ENCODE assay signal across 1 cellular context in genomic region chr1:203985676-203986075, GRCh38.
TF ChIP-seq lines count a peak whose summit lies in the region.

No MANE protein-coding gene starts in this region.

TF ChIP-seq in H1, 55 proteins besides CTCF, POLR2A, EP300 and RAD21:
- TF ChIP-seq TAF1 (IDR thresholded peaks at IDR 0.05; ENCODE audit: low read depth, low read length) (no peak), BCL11A (IDR thresholded peaks at IDR 0.05; ENCODE audit: low read depth in 2 of 2, low read length in 2 of 2) (no peak), SP1 (IDR thresholded peaks at IDR 0.05; ENCODE audit: low read depth, low read length) (no peak)
